Comparison of ENCODE assay signal across 23 cellular contexts in the genomic region with DNA sequence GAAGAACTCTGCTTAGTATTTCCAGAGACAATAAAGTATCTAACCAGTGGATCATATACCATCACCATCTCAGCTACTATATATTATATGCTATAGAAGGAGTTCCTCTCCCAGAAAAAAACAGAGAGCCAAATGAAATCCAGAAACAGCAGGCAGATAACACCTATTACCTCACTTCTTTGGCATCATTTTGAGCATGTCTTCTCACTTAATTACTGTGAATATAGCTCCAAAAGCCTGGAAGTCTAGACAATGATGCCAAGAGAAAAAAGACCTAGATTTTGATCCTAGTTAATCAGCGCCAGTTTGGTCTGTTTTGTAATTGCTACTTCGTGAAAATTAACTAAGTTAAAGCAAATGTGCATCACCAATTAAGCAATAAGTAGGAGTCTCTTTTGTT.
A peak's percentile ranks its signal among the peaks of the same experiment; 100 is the strongest.
DNase-seq lines count a peak whose midpoint lies in the region; TF ChIP-seq lines count a peak whose summit lies in the region.
"Had no signal": no experiment of that assay in that cellular context is flagged by ENCODE, and none has a peak within 500 bp of the region (broad histone marks: within the 10 kb centered on the region; RNA-seq: fewer than 3 reads in every experiment).

No MANE protein-coding gene starts in this region.

- peaks cover 1% of the 10 kb centered on the region for H3K4me1 ChIP-seq in endodermal cell (ENCODE audit: control insufficient read depth, insufficient read depth, low read length)
- peaks cover 11% of the 10 kb centered on the region; the same call in 1 of the 2 replicates for H3K4me1 ChIP-seq in HAP-1
- H3K4me1 ChIP-seq: body of pancreas had no signal

- H3K27ac ChIP-seq in endodermal cell (ENCODE audit: low read depth, low read length), result no peak overlapping the region
- H3K27ac ChIP-seq: BLaER1 treated with 17β-estradiol and CSF1 and Interleukin-3, amounts not matched to agents 10 nM and 100 nM; body of pancreas; left lung; vagina had no signal

- DNase-seq in EH (ENCODE audit: low read depth), result peak; percentile 42
- peak; percentile 40 for DNase-seq in NCI-H69 (lab: John Stamatoyannopoulos, UW)
- DNase-seq in endodermal cell, result no peak
- no peak for DNase-seq in foreskin melanocyte
- no peak for DNase-seq in cortex of kidney (lab: John Stamatoyannopoulos, UW)
- no peak for DNase-seq in HAP-1 (ENCODE audit: low spot score in 2 of 2)
- DNase-seq in activated T-helper 2 cell treated with anti-CD3 and anti-CD28 coated beads, Interferon-gamma antibody, Interleukin-2, Interleukin-4, amounts not matched to agents 10 μg/mL and 5 μg/mL and 100 μg/mL, durations not matched to agents 14 hours and 24 hours and 36 hours (ENCODE audit: low spot score), result no peak
- DNase-seq: activated CD4-positive, CD25-positive, alpha-beta regulatory T cell; activated gamma-delta T cell treated with Interleukin-2 at 50 U/mL for 16 hours; activated T-cell treated with anti-CD3 and anti-CD28 coated beads, Interleukin-2, amount 50 U/mL, for 4 hours; body of pancreas; GF-D8; left lung; NCI-H1417 treated with DMSO at 0.1 percent for 48 hours; NCI-H510A; right cardiac atrium; stimulated activated CD4-positive, alpha-beta T cell treated with anti-CD3 and anti-CD28 coated beads, Interleukin-12 subunit alpha, Interleukin-12 subunit beta, amount 100 ng/mL, for 4 hours; stimulated activated CD4-positive, alpha-beta T cell treated with anti-CD3 and anti-CD28 coated beads, Interleukin-2, amount 100 ng/mL, for 48 hours; stimulated activated naive CD8-positive, alpha-beta T cell treated with anti-CD3 and anti-CD28 coated beads, Interleukin-15, amount 100 ng/mL, for 72 hours had no signal

- H3K4me3 Mint-ChIP-seq in endodermal cell, result no peak overlapping the region
- no peak overlapping the region for H3K4me3 Mint-ChIP-seq in nephron
- no peak overlapping the region for H3K4me3 Mint-ChIP-seq in activated T-helper 2 cell treated with anti-CD3 and anti-CD28 coated beads, Interferon-gamma antibody, Interleukin-2, Interleukin-4, amounts not matched to agents 10 μg/mL and 5 μg/mL and 100 μg/mL, durations not matched to agents 14 hours and 24 hours and 36 hours (ENCODE audit: low read depth)
- H3K4me3 Mint-ChIP-seq: activated T-cell treated with anti-CD3 and anti-CD28 coated beads, Interleukin-2, amount 50 U/mL, for 4 hours; stimulated activated naive CD8-positive, alpha-beta T cell treated with anti-CD3 and anti-CD28 coated beads, Interleukin-15, amount 100 ng/mL, for 72 hours; T-helper 1 cell treated with Interleukin-12 subunit alpha and Interleukin-12 subunit beta and Interleukin-4 antibody, amounts not matched to agents 30 μg/mL and 1 μg/mL, for 36 hours had no signal

- H3K27ac Mint-ChIP-seq in endodermal cell (peak overlapping the region; percentile 50), nephron (peak overlapping the region in 2 of 3 experiments; percentile 10 to 36)
- no peak overlapping the region for H3K27ac Mint-ChIP-seq in activated T-helper 2 cell treated with anti-CD3 and anti-CD28 coated beads, Interferon-gamma antibody, Interleukin-2, Interleukin-4, amounts not matched to agents 10 μg/mL and 5 μg/mL and 100 μg/mL, durations not matched to agents 14 hours and 24 hours and 36 hours
- H3K27ac Mint-ChIP-seq: stimulated activated naive CD8-positive, alpha-beta T cell treated with anti-CD3 and anti-CD28 coated beads, Interleukin-15, amount 100 ng/mL, for 72 hours; T-helper 1 cell treated with Interleukin-12 subunit alpha and Interleukin-12 subunit beta and Interleukin-4 antibody, amounts not matched to agents 30 μg/mL and 1 μg/mL, for 36 hours had no signal

- intact Hi-C loops in activated T-helper 2 cell treated with anti-CD3 and anti-CD28 coated beads, Interferon-gamma antibody, Interleukin-2, Interleukin-4, amounts not matched to agents 10 μg/mL and 5 μg/mL and 100 μg/mL, durations not matched to agents 14 hours and 24 hours and 36 hours (cut with micrococcal nuclease), result no loop called here

- H3K9me3 ChIP-seq in endodermal cell (ENCODE audit: control insufficient read depth, low read length) (peaks cover 3% of the 10 kb centered on the region), HAP-1 (no peaks in the 10 kb centered on the region)
- H3K9me3 ChIP-seq: body of pancreas, left lung, vagina had no signal

- H3K9ac ChIP-seq in endodermal cell (ENCODE audit: extremely low read depth, low read length, poor library complexity, severe bottlenecking), result no peak overlapping the region
- H3K9ac ChIP-seq: BLaER1 treated with 17β-estradiol and CSF1 and Interleukin-3, amounts not matched to agents 10 nM and 100 nM had no signal

- H3K27me3 ChIP-seq in endodermal cell (ENCODE audit: control insufficient read depth, insufficient read depth, low read length, poor library complexity, severe bottlenecking) (no peaks in the 10 kb centered on the region), HAP-1 (ENCODE audit: low read depth) (no peaks in the 10 kb centered on the region)
- H3K27me3 ChIP-seq: BLaER1 treated with 17β-estradiol and CSF1 and Interleukin-3, amounts not matched to agents 10 nM and 100 nM; body of pancreas; left lung; vagina had no signal

- H3K27me3 Mint-ChIP-seq in endodermal cell (ENCODE audit: insufficient read depth), result no peaks in the 10 kb centered on the region
- no peaks in the 10 kb centered on the region for H3K27me3 Mint-ChIP-seq in nephron (ENCODE audit: low read depth)
- no peaks in the 10 kb centered on the region for H3K27me3 Mint-ChIP-seq in activated T-helper 2 cell treated with anti-CD3 and anti-CD28 coated beads, Interferon-gamma antibody, Interleukin-2, Interleukin-4, amounts not matched to agents 10 μg/mL and 5 μg/mL and 100 μg/mL, durations not matched to agents 14 hours and 24 hours and 36 hours (ENCODE audit: low read depth)
- H3K27me3 Mint-ChIP-seq: stimulated activated naive CD8-positive, alpha-beta T cell treated with anti-CD3 and anti-CD28 coated beads, Interleukin-15, amount 100 ng/mL, for 72 hours had no signal

- peaks cover 37% of the 10 kb centered on the region for H3K36me3 ChIP-seq in endodermal cell (ENCODE audit: control insufficient read depth, insufficient read depth, low read length)
- peaks cover 13% of the 10 kb centered on the region for H3K36me3 ChIP-seq in HAP-1 (replicated peaks)
- H3K36me3 ChIP-seq: left lung had no signal

- WGBS in endodermal cell (ENCODE audit: insufficient coverage in 1 of 2, insufficient read length in 1 of 2), 2 experiments, result 91 to 100% methylated on average over 2 of the region's 2 CpGs

- H3K4me1 Mint-ChIP-seq in endodermal cell, result peaks cover 37% of the 10 kb centered on the region
- peaks cover 31% of the 10 kb centered on the region for H3K4me1 Mint-ChIP-seq in nephron
- peaks cover 6% of the 10 kb centered on the region for H3K4me1 Mint-ChIP-seq in activated T-helper 2 cell treated with anti-CD3 and anti-CD28 coated beads, Interferon-gamma antibody, Interleukin-2, Interleukin-4, amounts not matched to agents 10 μg/mL and 5 μg/mL and 100 μg/mL, durations not matched to agents 14 hours and 24 hours and 36 hours (ENCODE audit: low read depth)
- H3K4me1 Mint-ChIP-seq: stimulated activated naive CD8-positive, alpha-beta T cell treated with anti-CD3 and anti-CD28 coated beads, Interleukin-15, amount 100 ng/mL, for 72 hours had no signal

- H3K9me3 Mint-ChIP-seq in endodermal cell, result no peaks in the 10 kb centered on the region
- H3K9me3 Mint-ChIP-seq in nephron, result peaks cover 2% of the 10 kb centered on the region
- no peaks in the 10 kb centered on the region for H3K9me3 Mint-ChIP-seq in activated T-helper 2 cell treated with anti-CD3 and anti-CD28 coated beads, Interferon-gamma antibody, Interleukin-2, Interleukin-4, amounts not matched to agents 10 μg/mL and 5 μg/mL and 100 μg/mL, durations not matched to agents 14 hours and 24 hours and 36 hours
- H3K9me3 Mint-ChIP-seq: activated T-cell treated with anti-CD3 and anti-CD28 coated beads, Interleukin-2, amount 50 U/mL, for 4 hours; stimulated activated naive CD8-positive, alpha-beta T cell treated with anti-CD3 and anti-CD28 coated beads, Interleukin-15, amount 100 ng/mL, for 72 hours; T-helper 1 cell treated with Interleukin-12 subunit alpha and Interleukin-12 subunit beta and Interleukin-4 antibody, amounts not matched to agents 30 μg/mL and 1 μg/mL, for 36 hours had no signal

- no peak for TF ChIP-seq CTCF in endodermal cell (conservative IDR thresholded peaks at IDR 0.05)
- TF ChIP-seq CTCF in nephron (IDR thresholded peaks at IDR 0.05; ENCODE audit: unreplicated experiment in 3 of 3), result no peak

- no peak overlapping the region for H3K4me3 ChIP-seq in endodermal cell (ENCODE audit: low read length)
- no peak overlapping the region for H3K4me3 ChIP-seq in HAP-1
- H3K4me3 ChIP-seq: BLaER1 treated with 17β-estradiol and CSF1 and Interleukin-3, amounts not matched to agents 10 nM and 100 nM; body of pancreas; left lung; vagina had no signal

- peaks cover 16% of the 10 kb centered on the region for H3K36me3 Mint-ChIP-seq in endodermal cell (ENCODE audit: low read depth)
- peaks cover 21% of the 10 kb centered on the region for H3K36me3 Mint-ChIP-seq in nephron (ENCODE audit: low read depth)
- H3K36me3 Mint-ChIP-seq in activated T-helper 2 cell treated with anti-CD3 and anti-CD28 coated beads, Interferon-gamma antibody, Interleukin-2, Interleukin-4, amounts not matched to agents 10 μg/mL and 5 μg/mL and 100 μg/mL, durations not matched to agents 14 hours and 24 hours and 36 hours (ENCODE audit: low read depth), result peaks cover 27% of the 10 kb centered on the region

- in situ Hi-C loops in HAP-1 (cut with MboI; ENCODE audit: low sequenced_read_pairs), result no loop called here

Comparison
In these comparisons a context has a peak if more than half of its experiments do, and no peak if none do; other contexts are left out.
1. DNase-seq: peak in EH (single experiment) and NCI-H69 (single experiment); none in endodermal cell (single experiment), foreskin melanocyte (single experiment), cortex of kidney (single experiment), HAP-1 (0 of 2) and activated T-helper 2 cell treated with anti-CD3 and anti-CD28 coated beads, Interferon-gamma antibody, Interleukin-2, Interleukin-4, amounts not matched to agents 10 μg/mL and 5 μg/mL and 100 μg/mL, durations not matched to agents 14 hours and 24 hours and 36 hours (single experiment).